Comparison of ENCODE assay signal across 3 cellular contexts in genomic region chr1:148793762-148794332, GRCh38. TPM values are rescaled to one million over a fixed set of nuclear protein-coding genes. Genes with fewer than 3 reads are reported as not detected.
"Had no signal": no experiment of that assay in that cellular context is flagged by ENCODE, and none has a peak within 500 bp of the region (broad histone marks: within the 10 kb centered on the region; RNA-seq: fewer than 3 reads in every experiment).

No MANE protein-coding gene starts in this region.

RNA-seq across cellular contexts. Expression of gene NUDT4B, which starts 45.3 kb away (rescaled TPM):
- total RNA-seq: activated naive CD8-positive, alpha-beta T cell treated with anti-CD3 and anti-CD28 coated beads, Interleukin-2, amount 10 ng/mL, durations not matched to agents 7 days and 5 days; chondrocyte had no signal
- polyA plus RNA-seq: cardiac muscle cell had no signal
